11 cellular contexts compared by ENCODE assay signal in genomic region chr22:48751539-48752437, GRCh38.
"Had no signal": no experiment of that assay in that cellular context is flagged by ENCODE, and none has a peak within 500 bp of the region (broad histone marks: within the 10 kb centered on the region; RNA-seq: fewer than 3 reads in every experiment).

No MANE protein-coding gene starts in this region.

- ATAC-seq: lower lobe of right lung, psoas muscle, WTC11 had no signal

- H3K4me1 ChIP-seq: lower lobe of right lung, psoas muscle had no signal

- H3K4me2 ChIP-seq: SK-N-SH had no signal

- DNase-seq: activated CD4-positive, alpha-beta T cell treated with anti-CD3 and anti-CD28 coated beads, Interleukin-2, amount 10 ng/mL, durations not matched to agents 24 days and 14 days; activated naive CD4-positive, alpha-beta T cell treated with anti-CD3 and anti-CD28 coated beads, Interleukin-2, amount 10 ng/mL, durations not matched to agents 7 days and 5 days; dermis blood vessel endothelial cell; hypothalamus; lower lobe of right lung; naive B cell; psoas muscle; SK-N-SH; stimulated activated CD4-positive, alpha-beta T cell treated with anti-CD3 and anti-CD28 coated beads, Interleukin-4, amount 100 ng/mL, for 1 hour had no signal

- H3K4me3 ChIP-seq: lower lobe of right lung, psoas muscle, thoracic aorta had no signal

- H3K9ac ChIP-seq: SK-N-SH had no signal

- H3K27ac ChIP-seq: lower lobe of right lung, psoas muscle, thoracic aorta had no signal

- H3K9me3 ChIP-seq: lower lobe of right lung, psoas muscle, SK-N-SH, thoracic aorta had no signal

- H3K36me3 ChIP-seq: lower lobe of right lung, thoracic aorta had no signal
